19 cellular contexts compared by ENCODE assay signal in the genomic region with DNA sequence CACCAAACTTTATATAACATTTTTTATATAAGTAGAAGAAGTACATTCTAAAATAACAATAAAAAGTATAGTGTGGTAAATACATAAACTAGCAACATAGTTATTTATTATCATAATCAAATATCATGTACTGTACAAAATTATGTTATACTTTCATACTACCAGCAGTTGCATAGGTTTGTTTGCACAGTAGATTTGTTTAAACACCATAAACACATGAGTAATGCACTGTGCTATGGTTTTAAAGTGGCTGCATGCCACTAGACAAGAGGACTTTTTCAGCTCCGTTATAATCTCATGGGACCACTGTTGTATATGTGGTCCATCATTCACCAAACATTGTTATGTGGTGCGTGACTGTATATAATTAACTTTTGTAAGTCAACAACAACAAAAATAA.
DNase-seq lines count a peak whose midpoint lies in the region; ATAC-seq, FAIRE-seq and TF ChIP-seq lines count a peak whose summit lies in the region.
"Had no signal": no experiment of that assay in that cellular context is flagged by ENCODE, and none has a peak within 500 bp of the region (broad histone marks: within the 10 kb centered on the region; RNA-seq: fewer than 3 reads in every experiment).

No MANE protein-coding gene starts in this region.

- H3K9me3 ChIP-seq in BLaER1 treated with 17β-estradiol and CSF1 and Interleukin-3, amounts not matched to agents 10 nM and 100 nM (replicated peaks in 1 of 11) = peaks cover 0 to 24% (median 15%) of the 10 kb centered on the region in 11 experiments; a peak in 15 of 22 replicates
- H3K9me3 ChIP-seq in IMR-90 (ENCODE audit: control insufficient read depth, insufficient read depth, low read length) = no peaks in the 10 kb centered on the region
- H3K9me3 ChIP-seq in Panc1 (ENCODE audit: control insufficient read depth, insufficient read depth, low read depth, low read length) = no peaks in the 10 kb centered on the region; the same call in 1 of the 2 replicates
- H3K9me3 ChIP-seq in mucosa of descending colon = no peaks in the 10 kb centered on the region

- no peaks in the 10 kb centered on the region for H3K4me1 Mint-ChIP-seq in activated T-helper 2 cell treated with anti-CD3 and anti-CD28 coated beads, Interferon-gamma antibody, Interleukin-2, Interleukin-4, amounts not matched to agents 10 μg/mL and 5 μg/mL and 100 μg/mL, durations not matched to agents 14 hours and 24 hours and 36 hours (ENCODE audit: low read depth)
- no peaks in the 10 kb centered on the region for H3K4me1 Mint-ChIP-seq in T-helper 2 cell treated with Interferon-gamma antibody and Interleukin-4, amounts not matched to agents 5 μg/mL and 100 μg/mL, for 36 hours (ENCODE audit: low read depth)

- no peak overlapping the region for H2BK15ac ChIP-seq in IMR-90 (ENCODE audit: low read depth, low read length)

- no peak overlapping the region for H3K9ac ChIP-seq in BLaER1 treated with 17β-estradiol and CSF1 and Interleukin-3, amounts not matched to agents 10 nM and 100 nM
- H3K9ac ChIP-seq in IMR-90 (ENCODE audit: low read depth, low read length) = no peak overlapping the region

- no peak overlapping the region for H4K91ac ChIP-seq in IMR-90 (ENCODE audit: insufficient read depth, low read depth, low read length)

- in situ Hi-C loops in IMR-90 (cut with MboI; ENCODE audit: low sequenced_read_pairs) (no loop called here), Panc1 (cut with HindIII; ENCODE audit: low pct_unique_long_range_greater_than_20kb, low sequenced_read_pairs) (no loop called here)

- H2BK5ac ChIP-seq in IMR-90 (ENCODE audit: low read depth, low read length, poor library complexity, severe bottlenecking) = no peak overlapping the region

- ATAC-seq in IMR-90 (ENCODE audit: low read depth) (peak; percentile 48), Panc1 (peak; percentile 97), mucosa of descending colon (peak; percentile 91)

- H2AFZ ChIP-seq in IMR-90 (replicated peaks; ENCODE audit: low read length, poor library complexity) = no peak overlapping the region

- POLR2A ChIA-PET in IMR-90 (lab: Charles Lee; ENCODE audit: unreplicated experiment) = no interaction called here
- POLR2A ChIA-PET in Panc1 (lab: Charles Lee) = no interaction called here

- no peak overlapping the region for H3K14ac ChIP-seq in IMR-90 (replicated peaks; ENCODE audit: low read depth, low read length)

- H4K8ac ChIP-seq in IMR-90 (ENCODE audit: low read depth in 2 of 2, low read length in 2 of 2) = no peak overlapping the region

- no CpG with 5 or more reads among the region's 2 CpGs for WGBS in IMR-90 (ENCODE audit: extremely low coverage in 2 of 2, insufficient read length in 1 of 2), 2 experiments

- H3K36me3 Mint-ChIP-seq in activated T-helper 2 cell treated with anti-CD3 and anti-CD28 coated beads, Interferon-gamma antibody, Interleukin-2, Interleukin-4, amounts not matched to agents 10 μg/mL and 5 μg/mL and 100 μg/mL, durations not matched to agents 14 hours and 24 hours and 36 hours (ENCODE audit: low read depth) = no peaks in the 10 kb centered on the region
- no peaks in the 10 kb centered on the region for H3K36me3 Mint-ChIP-seq in T-helper 2 cell treated with Interferon-gamma antibody and Interleukin-4, amounts not matched to agents 5 μg/mL and 100 μg/mL, for 36 hours (ENCODE audit: low read depth)

- no peak overlapping the region; a peak in 1 of 22 replicates for H3K27ac ChIP-seq in BLaER1 treated with 17β-estradiol and CSF1 and Interleukin-3, amounts not matched to agents 10 nM and 100 nM
- no peak overlapping the region for H3K27ac ChIP-seq in IMR-90 (ENCODE audit: insufficient read depth, low read length)
- H3K27ac ChIP-seq in Panc1 (ENCODE audit: low read length) = 0 out of 2 replicates have a peak overlapping the region, but pooled peaks have one; percentile 12
- H3K27ac ChIP-seq: HL-60 had no signal

- H3K27me3 Mint-ChIP-seq in activated T-helper 2 cell treated with anti-CD3 and anti-CD28 coated beads, Interferon-gamma antibody, Interleukin-2, Interleukin-4, amounts not matched to agents 10 μg/mL and 5 μg/mL and 100 μg/mL, durations not matched to agents 14 hours and 24 hours and 36 hours (ENCODE audit: low read depth) = no peaks in the 10 kb centered on the region
- no peaks in the 10 kb centered on the region for H3K27me3 Mint-ChIP-seq in T-helper 2 cell treated with Interferon-gamma antibody and Interleukin-4, amounts not matched to agents 5 μg/mL and 100 μg/mL, for 36 hours (ENCODE audit: low read depth)
- H3K27me3 Mint-ChIP-seq: CD4-positive, alpha-beta T cell had no signal

- intact Hi-C loops in IMR-90 (cut with micrococcal nuclease) = no loop called here
- intact Hi-C loops in Panc1 (cut with micrococcal nuclease; ENCODE audit: unreplicated experiment) = no loop called here
- intact Hi-C loops in mucosa of descending colon (cut with DNase I, micrococcal nuclease) = no loop called here
- intact Hi-C loops in activated T-helper 2 cell treated with anti-CD3 and anti-CD28 coated beads, Interferon-gamma antibody, Interleukin-2, Interleukin-4, amounts not matched to agents 10 μg/mL and 5 μg/mL and 100 μg/mL, durations not matched to agents 14 hours and 24 hours and 36 hours (cut with micrococcal nuclease) = no loop called here

- H3K4me3 ChIP-seq in BLaER1 treated with 17β-estradiol and CSF1 and Interleukin-3, amounts not matched to agents 10 nM and 100 nM = no peak overlapping the region
- no peak overlapping the region for H3K4me3 ChIP-seq in IMR-90 (ENCODE audit: insufficient read depth, low read depth, low read length)
- no peak overlapping the region for H3K4me3 ChIP-seq in Panc1 (ENCODE audit: low read depth in 2 of 2, low read length in 2 of 2)
- H3K4me3 ChIP-seq in mucosa of descending colon = no peak overlapping the region

- no peak overlapping the region for H2BK20ac ChIP-seq in IMR-90 (ENCODE audit: low read depth, low read length)

- H2BK120ac ChIP-seq in IMR-90 (ENCODE audit: low read depth, low read length) = no peak overlapping the region

- H3K56ac ChIP-seq in IMR-90 (ENCODE audit: extremely low read depth, insufficient read depth, low read length) = no peak overlapping the region

- no TSS peak for BruUV-seq in IMR-90 (replicated peaks; lab: Mats Ljungman, UMichigan)
- BruUV-seq in Panc1 (replicated peaks; lab: Mats Ljungman, UMichigan) = no TSS peak

- H2AK5ac ChIP-seq in IMR-90 (ENCODE audit: low read depth, low read length) = no peak overlapping the region

- no peaks in the 10 kb centered on the region for H3K79me1 ChIP-seq in IMR-90 (ENCODE audit: low read depth in 1 of 2, low read length in 2 of 2)

- no peak overlapping the region for H3K4ac ChIP-seq in IMR-90 (ENCODE audit: low read depth, low read length)

- no peak overlapping the region for H3K27ac Mint-ChIP-seq in activated T-helper 2 cell treated with anti-CD3 and anti-CD28 coated beads, Interferon-gamma antibody, Interleukin-2, Interleukin-4, amounts not matched to agents 10 μg/mL and 5 μg/mL and 100 μg/mL, durations not matched to agents 14 hours and 24 hours and 36 hours
- no peak overlapping the region for H3K27ac Mint-ChIP-seq in T-helper 2 cell treated with Interferon-gamma antibody and Interleukin-4, amounts not matched to agents 5 μg/mL and 100 μg/mL, for 36 hours
- H3K27ac Mint-ChIP-seq: CD4-positive, alpha-beta T cell; HFFc6 had no signal

- no peak for TF ChIP-seq POLR2A in IMR-90 (IDR thresholded peaks at IDR 0.05; ENCODE audit: low read depth, low read length)

- H3K18ac ChIP-seq in IMR-90 (ENCODE audit: low read depth, low read length) = no peak overlapping the region

- 0 out of 22 replicates have a peak, but pooled peaks cover 0 to 3% (median 0%) of the 10 kb centered on the region in 11 experiments for H3K27me3 ChIP-seq in BLaER1 treated with 17β-estradiol and CSF1 and Interleukin-3, amounts not matched to agents 10 nM and 100 nM
- H3K27me3 ChIP-seq in IMR-90 (ENCODE audit: control insufficient read depth, insufficient read depth, low read length) (peaks cover 2% of the 10 kb centered on the region; the same call in 1 of the 2 replicates), Panc1 (ENCODE audit: control insufficient read depth, insufficient read depth, low read length) (no peaks in the 10 kb centered on the region)

- DNase-seq in IMR-90 = no peak
- DNase-seq in Panc1 (ENCODE audit: low read depth, low spot score) = peak; percentile 33
- DNase-seq in mucosa of descending colon = no peak
- DNase-seq in RCC 7860 (ENCODE audit: low spot score) = no peak
- no peak for DNase-seq in activated T-helper 2 cell treated with anti-CD3 and anti-CD28 coated beads, Interferon-gamma antibody, Interleukin-2, Interleukin-4, amounts not matched to agents 10 μg/mL and 5 μg/mL and 100 μg/mL, durations not matched to agents 14 hours and 24 hours and 36 hours (ENCODE audit: low spot score)
- no peak for DNase-seq in T-helper 2 cell treated with Interferon-gamma antibody and Interleukin-4, amounts not matched to agents 5 μg/mL and 100 μg/mL, for 36 hours (ENCODE audit: low spot score)
- DNase-seq: C1 segment of cervical spinal cord; Calu3; CD4-positive, alpha-beta T cell; DMS 273 treated with DMSO at 0.1 percent for 48 hours; DMS79 treated with DMSO at 0.1 percent for 48 hours; EL; HCEC 1CT; HFFc6; KBM-7 had no signal

- no peak overlapping the region for H3K23ac ChIP-seq in IMR-90 (ENCODE audit: low read depth, low read length)

- H4K20me1 ChIP-seq in BLaER1 treated with 17β-estradiol and CSF1 and Interleukin-3, amounts not matched to agents 10 nM and 100 nM = no peaks in the 10 kb centered on the region
- H4K20me1 ChIP-seq in IMR-90 (ENCODE audit: insufficient read depth, low read length) = no peaks in the 10 kb centered on the region

- dilution Hi-C loops in IMR-90 (cut with HindIII; ENCODE audit: low sequenced_read_pairs, unreplicated experiment) = no loop called here

- no peak for TF ChIP-seq RAD21 in IMR-90 (IDR thresholded peaks at IDR 0.05; ENCODE audit: low read length)

- TF ChIP-seq CTCF in IMR-90 (conservative IDR thresholded peaks at IDR 0.05; ENCODE audit: low read depth, low read length) (no peak), Panc1 (IDR thresholded peaks at IDR 0.05) (no peak), mucosa of descending colon (IDR thresholded peaks at IDR 0.05) (no peak)

- no peaks in the 10 kb centered on the region for H3K9me1 ChIP-seq in IMR-90 (ENCODE audit: insufficient read depth, low read length)

- no peak overlapping the region for H4K5ac ChIP-seq in IMR-90 (ENCODE audit: low read depth, low read length)

- CTCF ChIA-PET in IMR-90 (lab: Yijun Ruan, JAX) (no interaction called here), Panc1 (lab: Charles Lee) (interaction anchor here (0.6 kb wide), 1 partner anchor 614 kb away, joined by 7 read pairs; no protein-coding TSS in a partner anchor)

- H3K9me3 Mint-ChIP-seq in activated T-helper 2 cell treated with anti-CD3 and anti-CD28 coated beads, Interferon-gamma antibody, Interleukin-2, Interleukin-4, amounts not matched to agents 10 μg/mL and 5 μg/mL and 100 μg/mL, durations not matched to agents 14 hours and 24 hours and 36 hours = no peaks in the 10 kb centered on the region
- no peaks in the 10 kb centered on the region for H3K9me3 Mint-ChIP-seq in T-helper 2 cell treated with Interferon-gamma antibody and Interleukin-4, amounts not matched to agents 5 μg/mL and 100 μg/mL, for 36 hours

- no peak for FAIRE-seq in RCC 7860 (lab: Jason Lieb, UNC)
- FAIRE-seq: A204.1, G401.6 had no signal

- H3K4me3 Mint-ChIP-seq in activated T-helper 2 cell treated with anti-CD3 and anti-CD28 coated beads, Interferon-gamma antibody, Interleukin-2, Interleukin-4, amounts not matched to agents 10 μg/mL and 5 μg/mL and 100 μg/mL, durations not matched to agents 14 hours and 24 hours and 36 hours (ENCODE audit: low read depth) = no peak overlapping the region
- H3K4me3 Mint-ChIP-seq in T-helper 2 cell treated with Interferon-gamma antibody and Interleukin-4, amounts not matched to agents 5 μg/mL and 100 μg/mL, for 36 hours = no peak overlapping the region
- H3K4me3 Mint-ChIP-seq: CD4-positive, alpha-beta T cell; HFFc6 had no signal

- peak overlapping the region in 8 of 11 experiments; percentile 19 to 64 (median 37); a peak in 14 of 22 replicates for H3K4me2 ChIP-seq in BLaER1 treated with 17β-estradiol and CSF1 and Interleukin-3, amounts not matched to agents 10 nM and 100 nM
- no peak overlapping the region for H3K4me2 ChIP-seq in IMR-90 (ENCODE audit: low read depth, low read length)

- H2AK9ac ChIP-seq in IMR-90 (replicated peaks; ENCODE audit: low read depth, low read length, poor library complexity) = no peak overlapping the region

- H3K36me3 ChIP-seq in BLaER1 treated with 17β-estradiol and CSF1 and Interleukin-3, amounts not matched to agents 10 nM and 100 nM = no peaks in the 10 kb centered on the region
- H3K36me3 ChIP-seq in IMR-90 (ENCODE audit: control insufficient read depth, insufficient read depth, low read length) (no peaks in the 10 kb centered on the region), Panc1 (ENCODE audit: control insufficient read depth, insufficient read depth, low read length) (no peaks in the 10 kb centered on the region), mucosa of descending colon (ENCODE audit: low read depth) (no peaks in the 10 kb centered on the region)

- H3K4me1 ChIP-seq in BLaER1 treated with 17β-estradiol and CSF1 and Interleukin-3, amounts not matched to agents 10 nM and 100 nM = peaks cover 15 to 32% (median 25%) of the 10 kb centered on the region in 10 experiments
- H3K4me1 ChIP-seq in IMR-90 (ENCODE audit: control insufficient read depth, insufficient read depth, low read length) (no peaks in the 10 kb centered on the region), Panc1 (ENCODE audit: control insufficient read depth, insufficient read depth, low read length) (peaks cover 6% of the 10 kb centered on the region; the same call in 1 of the 2 replicates), mucosa of descending colon (ENCODE audit: low read depth) (no peaks in the 10 kb centered on the region)
